Comparison of ENCODE assay signal across 9 cellular contexts in the genomic region with DNA sequence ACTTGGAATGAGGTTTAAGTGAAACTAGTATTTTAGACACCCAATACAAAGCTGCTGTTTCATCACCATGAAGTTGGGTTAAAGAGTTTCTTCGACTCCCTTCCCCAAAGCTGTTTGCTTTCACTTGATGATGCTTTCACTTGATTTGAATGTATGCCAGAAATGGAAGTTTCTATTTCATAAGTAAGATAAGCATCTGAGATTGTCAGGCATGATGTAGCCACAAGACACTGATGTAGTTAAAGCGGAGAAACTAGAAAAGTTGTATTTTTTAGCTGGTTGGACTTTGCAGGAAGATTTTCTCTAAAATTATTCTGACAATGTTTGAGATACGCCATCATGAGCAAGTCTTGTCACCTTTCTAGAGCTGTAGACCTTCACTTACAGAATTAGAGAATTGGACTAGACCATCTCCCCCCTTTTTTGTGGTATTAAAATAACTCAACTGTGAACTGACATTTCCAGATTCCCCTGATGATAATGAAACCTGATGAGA. TPM values are rescaled to one million over a fixed set of nuclear protein-coding genes. Genes with fewer than 3 reads are reported as not detected.
DNase-seq lines count a peak whose midpoint lies in the region; ATAC-seq and TF ChIP-seq lines count a peak whose summit lies in the region.
"Had no signal": no experiment of that assay in that cellular context is flagged by ENCODE, and none has a peak within 500 bp of the region (broad histone marks: within the 10 kb centered on the region; RNA-seq: fewer than 3 reads in every experiment).

No MANE protein-coding gene starts in this region.

- H3K9me3 ChIP-seq in smooth muscle cell (replicated peaks; ENCODE audit: low read depth) = no peaks in the 10 kb centered on the region

- no peak overlapping the region for H3K4me3 ChIP-seq in smooth muscle cell

- no peak overlapping the region for H2AFZ ChIP-seq in smooth muscle cell (ENCODE audit: low read depth)

- H3K36me3 Mint-ChIP-seq in activated naive CD4-positive, alpha-beta T cell treated with anti-CD3 and anti-CD28 coated beads, Interleukin-2, amount 50 U/mL, for 24 hours = no peaks in the 10 kb centered on the region

- H3F3A ChIP-seq in smooth muscle cell (ENCODE audit: low read depth) = no peaks in the 10 kb centered on the region

- H3K9me3 Mint-ChIP-seq in activated naive CD4-positive, alpha-beta T cell treated with anti-CD3 and anti-CD28 coated beads, Interleukin-2, amount 50 U/mL, for 24 hours = no peaks in the 10 kb centered on the region

- peaks cover 26% of the 10 kb centered on the region for H3K4me1 Mint-ChIP-seq in activated naive CD4-positive, alpha-beta T cell treated with anti-CD3 and anti-CD28 coated beads, Interleukin-2, amount 50 U/mL, for 24 hours

- TF ChIP-seq CTCF in smooth muscle cell (IDR thresholded peaks at IDR 0.05; ENCODE audit: borderline replicate concordance, insufficient read depth, poor library complexity, severe bottlenecking) = no peak

- H3K36me3 ChIP-seq in smooth muscle cell (ENCODE audit: low read depth) = no peaks in the 10 kb centered on the region

- ATAC-seq in HG02852 (IDR thresholded peaks at IDR 0.05; ENCODE audit: unreplicated experiment) (peak; percentile 92), SK-N-SH treated with all-trans-retinoic acid at 6 μM for 48 hours (peak; percentile 55)

- no peak overlapping the region for H3K9ac ChIP-seq in smooth muscle cell (ENCODE audit: low read depth)

- H3K4me3 Mint-ChIP-seq in activated naive CD4-positive, alpha-beta T cell treated with anti-CD3 and anti-CD28 coated beads, Interleukin-2, amount 50 U/mL, for 24 hours = peak overlapping the region; percentile 41

- H3K27ac ChIP-seq in smooth muscle cell (ENCODE audit: low read depth) = no peak overlapping the region
- H3K27ac ChIP-seq: RWPE1 had no signal

- no peaks in the 10 kb centered on the region for H3K79me2 ChIP-seq in smooth muscle cell (ENCODE audit: low read depth)

- DNase-seq in activated naive CD4-positive, alpha-beta T cell treated with Interleukin-2 at 50 U/mL for 16 hours = no peak
- DNase-seq in smooth muscle cell (lab: John Stamatoyannopoulos, UW; ENCODE audit: unreplicated experiment) (no peak), NOMO-1 treated with dmso at 0.1 percent for 144 hours (lab: John Stamatoyannopoulos, UW; ENCODE audit: unreplicated experiment) (no peak), NCI-H2107 (lab: John Stamatoyannopoulos, UW) (no peak), OCI-M2 (lab: John Stamatoyannopoulos, UW; ENCODE audit: unreplicated experiment) (no peak)

- H3K27ac Mint-ChIP-seq in activated naive CD4-positive, alpha-beta T cell treated with anti-CD3 and anti-CD28 coated beads, Interleukin-2, amount 50 U/mL, for 24 hours = peak overlapping the region; percentile 36

- no peaks in the 10 kb centered on the region for H3K27me3 Mint-ChIP-seq in activated naive CD4-positive, alpha-beta T cell treated with anti-CD3 and anti-CD28 coated beads, Interleukin-2, amount 50 U/mL, for 24 hours

- whole genome bisulfite sequencing in smooth muscle cell (ENCODE audit: low lambda C conversion rate) = 98% methylated on average over 3 of the region's 3 CpGs

- H4K20me1 ChIP-seq in smooth muscle cell (ENCODE audit: low read depth) = no peaks in the 10 kb centered on the region

- H3K4me1 ChIP-seq in smooth muscle cell (ENCODE audit: low read depth) = no peaks in the 10 kb centered on the region

- H3K27me3 ChIP-seq in smooth muscle cell (ENCODE audit: low read depth) = no peaks in the 10 kb centered on the region

- H3K4me2 ChIP-seq in smooth muscle cell = no peak overlapping the region

TF ChIP-seq in SK-N-SH treated with all-trans-retinoic acid at 6 μM for 48 hours, 23 proteins besides CTCF, POLR2A, EP300 and RAD21:
- TF ChIP-seq ZC3H10 (CRISPR knock-in tag; IDR thresholded peaks at IDR 0.05) = 0 out of 2 replicates have a peak, but pooled peaks have one; percentile 12
- TF ChIP-seq, protein P1, sequence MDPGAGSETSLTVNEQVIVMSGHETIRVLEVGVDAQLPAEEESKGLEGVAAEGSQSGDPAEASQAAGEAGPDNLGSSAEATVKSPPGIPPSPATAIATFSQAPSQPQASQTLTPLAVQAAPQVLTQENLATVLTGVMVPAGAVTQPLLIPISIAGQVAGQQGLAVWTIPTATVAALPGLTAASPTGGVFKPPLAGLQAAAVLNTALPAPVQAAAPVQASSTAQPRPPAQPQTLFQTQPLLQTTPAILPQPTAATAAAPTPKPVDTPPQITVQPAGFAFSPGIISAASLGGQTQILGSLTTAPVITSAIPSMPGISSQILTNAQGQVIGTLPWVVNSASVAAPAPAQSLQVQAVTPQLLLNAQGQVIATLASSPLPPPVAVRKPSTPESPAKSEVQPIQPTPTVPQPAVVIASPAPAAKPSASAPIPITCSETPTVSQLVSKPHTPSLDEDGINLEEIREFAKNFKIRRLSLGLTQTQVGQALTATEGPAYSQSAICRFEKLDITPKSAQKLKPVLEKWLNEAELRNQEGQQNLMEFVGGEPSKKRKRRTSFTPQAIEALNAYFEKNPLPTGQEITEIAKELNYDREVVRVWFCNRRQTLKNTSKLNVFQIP (CRISPR knock-in tag; IDR thresholded peaks at IDR 0.05; ENCODE audit: borderline replicate concordance, low read depth) = no peak

RNA-seq across cellular contexts. Expression of a gene that starts 20.0 kb away (rescaled TPM):
- 56.3 and 59.0 TPM in 2 replicates for total RNA-seq in smooth muscle cell
- 35.6 and 44.8 TPM in 2 replicates for polyA plus RNA-seq in smooth muscle cell
